In the genomic region with DNA sequence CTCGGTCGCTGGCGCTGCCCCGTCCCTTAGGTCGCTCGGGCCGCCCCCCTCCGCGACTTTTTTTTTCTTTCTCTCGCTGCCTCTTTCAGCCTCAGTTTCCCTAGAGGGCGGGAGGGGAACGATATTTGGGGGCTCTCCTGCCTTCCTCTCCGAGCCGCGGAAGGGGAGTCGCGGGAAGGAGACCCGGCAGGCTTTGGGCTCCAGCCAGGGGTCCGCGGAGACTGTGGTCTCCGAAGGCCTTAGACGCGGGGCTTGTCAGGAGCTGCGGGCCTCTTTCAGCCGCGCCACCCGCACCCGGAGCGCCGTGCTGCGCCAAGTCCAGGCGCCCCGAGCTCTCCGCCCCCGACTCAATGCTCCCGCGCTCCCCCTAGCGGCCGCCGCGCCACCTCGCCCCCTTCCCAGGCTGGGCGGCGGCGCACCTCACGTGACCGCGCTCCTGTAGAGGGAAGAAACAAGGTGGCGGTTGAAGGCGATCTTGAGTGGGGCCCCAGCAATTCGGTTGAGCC, we compare ENCODE assay signal across 8 cellular contexts. TPM values are rescaled to one million over a fixed set of nuclear protein-coding genes. Genes with fewer than 3 reads are reported as not detected.
DNase-seq lines count a peak whose midpoint lies in the region; ATAC-seq, FAIRE-seq and TF ChIP-seq lines count a peak whose summit lies in the region.

A gene (plus strand): TSS at position 427 of the 506 bp plus-strand sequence. CDS start 14,010 bp downstream, outside the sequence.

- no peaks in the 10 kb centered on the region; the same call in 1 of the 2 replicates for H3K79me1 ChIP-seq in H1 (ENCODE audit: low read depth, low read length)

- POLR2A ChIA-PET in H1 (lab: Charles Lee; ENCODE audit: partially characterized antibody) = interaction anchor here (0.6 to 2.5 kb wide), 7 partner anchors 9 to 135 kb away, joined by 3 to 8 read pairs (median 5); a partner anchor contains a TSS

- no peak within 1 kb of the TSS for H3K14ac ChIP-seq in H1 (ENCODE audit: insufficient read length)

- H3K23ac ChIP-seq in H1 (ENCODE audit: insufficient read length) = no peak within 1 kb of the TSS

- DNase-seq in HL-60 (ENCODE audit: low read depth in 1 of 2, low spot score in 1 of 2) = peak; percentile 77 to 91
- DNase-seq in NOMO-1 (lab: John Stamatoyannopoulos, UW; ENCODE audit: unreplicated experiment in 2 of 2) = peak; percentile 85 to 88
- peak; percentile 71 to 79 for DNase-seq in activated CD8-positive, alpha-beta memory T cell treated with anti-CD3 and anti-CD28 coated beads for 4 hours (ENCODE audit: low read depth in 2 of 2)
- DNase-seq in H1 (ENCODE audit: low read depth in 1 of 2, low spot score in 2 of 2) = peak; percentile 25 to 98
- DNase-seq in mesenteric fat pad (ENCODE audit: low spot score) = peak; percentile 95
- DNase-seq in stimulated activated CD8-positive, alpha-beta memory T cell treated with anti-CD3 and anti-CD28 coated beads, Interleukin-15, amount 100 ng/mL, for 1 hour (ENCODE audit: low read depth) = peak; percentile 71

- no peak within 1 kb of the TSS for H2BK20ac ChIP-seq in H1 (ENCODE audit: low read length)

- 1% methylated on average over 27 of the region's 51 CpGs; no CpG with 5 or more reads in 1 of the 2 experiments for WGBS in H1 (ENCODE audit: extremely low coverage in 1 of 2, insufficient coverage in 1 of 2, insufficient read length in 1 of 2, insufficient replicate concordance in 2 of 2, low coverage in 1 of 2, low lambda C conversion rate in 2 of 2, missing lambda C conversion rate in 1 of 2), 2 experiments

- peak; percentile 82 for ATAC-seq in GM19395 (IDR thresholded peaks at IDR 0.05; ENCODE audit: unreplicated experiment)

- H4K8ac ChIP-seq in H1 (ENCODE audit: extremely low read depth, insufficient read depth, low read length) = peak within 1 kb of the TSS; percentile 51

- H2AK5ac ChIP-seq in H1 (ENCODE audit: low read depth, low read length) = no peak within 1 kb of the TSS

- peak within 1 kb of the TSS; percentile 66; the same call in 1 of the 2 replicates for H2BK5ac ChIP-seq in H1 (ENCODE audit: low read depth, low read length)

- H3K79me2 ChIP-seq in H1 (ENCODE audit: control insufficient read depth in 1 of 2, insufficient read depth in 2 of 2, low read length in 2 of 2) = peaks cover 0 to 43% of the 10 kb centered on the region in 2 experiments; a peak in 2 of 4 replicates

- peak within 1 kb of the TSS; percentile 83 for H2BK120ac ChIP-seq in H1 (replicated peaks; ENCODE audit: low read depth, low read length)

- no peak for TF ChIP-seq EP300 in H1 (IDR thresholded peaks at IDR 0.05; ENCODE audit: borderline replicate concordance in 1 of 2, low read depth in 2 of 2, low read length in 2 of 2)

- peaks cover 3% of the 10 kb centered on the region; the same call in 1 of the 2 replicates for H3K23me2 ChIP-seq in H1 (ENCODE audit: low read depth, low read length)

- peak within 1 kb of the TSS; percentile 60; the same call in 1 of the 2 replicates for H3K18ac ChIP-seq in H1 (ENCODE audit: extremely low read depth, low read length)

- H3K4me3 ChIP-seq in HL-60 (replicated peaks; ENCODE audit: insufficient read depth, low read length) (peak within 1 kb of the TSS; percentile 93), H1 (ENCODE audit: extremely low read depth in 1 of 4, insufficient read depth in 2 of 4, low read depth in 3 of 4, low read length in 4 of 4) (peak within 1 kb of the TSS; percentile 77 to 95 (median 88))

- peak in 1 of 2 experiments; percentile 36; a peak in 1 of 3 replicates for TF ChIP-seq POLR2A in H1 (IDR thresholded peaks at IDR 0.05; ENCODE audit: control extremely low read depth in 1 of 2, low read depth in 2 of 2, low read length in 2 of 2)

- H2AFZ ChIP-seq in H1 (ENCODE audit: low read length) = peak within 1 kb of the TSS; percentile 77; the same call in 1 of the 2 replicates

- CTCF ChIA-PET in H1 (lab: Charles Lee; ENCODE audit: partially characterized antibody) = interaction anchor here (0.6 to 3.1 kb wide), 19 partner anchors 9 to 146 kb away, joined by 3 to 25 read pairs (median 4); a partner anchor contains a TSS

- H3K36me3 ChIP-seq in H1 (ENCODE audit: control insufficient read depth in 2 of 4, insufficient read depth in 4 of 4, low read length in 3 of 4) = no peaks in the 10 kb centered on the region

- H3K27ac ChIP-seq in C4-2B (peak within 1 kb of the TSS; percentile 71), HL-60 (replicated peaks) (peak within 1 kb of the TSS; percentile 73), H1 (ENCODE audit: low read depth, low read length) (peak within 1 kb of the TSS; percentile 35)

- peak within 1 kb of the TSS; percentile 53 for H4K5ac ChIP-seq in H1 (ENCODE audit: insufficient read length, low read depth, low read length)

- no peak within 1 kb of the TSS for H3K56ac ChIP-seq in H1 (replicated peaks; ENCODE audit: insufficient read length, low read depth, low read length)

- no peak for FAIRE-seq in H1 (lab: Jason Lieb, UNC)

- TF ChIP-seq CTCF in C4-2B (conservative IDR thresholded peaks at IDR 0.05) (peak; percentile 96), HL-60 (IDR thresholded peaks at IDR 0.05; ENCODE audit: insufficient read depth, low read length) (peak; percentile 49), H1 (IDR thresholded peaks at IDR 0.05; ENCODE audit: control extremely low read depth in 1 of 3, insufficient read depth in 1 of 3, low read depth in 1 of 3, low read length in 3 of 3) (peak; percentile 84 to 87 (median 87))

- peak; percentile 41 to 53; a peak in 2 of 4 replicates for TF ChIP-seq RAD21 in H1 (IDR thresholded peaks at IDR 0.05 in 1 of 2, conservative IDR thresholded peaks at IDR 0.05 in 1 of 2; ENCODE audit: low read depth in 2 of 2, low read length in 2 of 2)

- H2BK15ac ChIP-seq in H1 (ENCODE audit: low read length) = no peak within 1 kb of the TSS

- no peaks in the 10 kb centered on the region for H4K20me1 ChIP-seq in H1 (replicated peaks in 1 of 2; ENCODE audit: control insufficient read depth in 1 of 2, insufficient read depth in 2 of 2, low read length in 2 of 2)

- H3K4ac ChIP-seq in H1 (replicated peaks; ENCODE audit: insufficient read length, low read depth, low read length) = peak within 1 kb of the TSS; percentile 85

- no peaks in the 10 kb centered on the region for H3K4me1 ChIP-seq in H1 (replicated peaks in 1 of 4; ENCODE audit: control insufficient read depth in 3 of 4, insufficient read depth in 4 of 4, low read length in 3 of 4)

- H2BK12ac ChIP-seq in H1 (ENCODE audit: low read depth, low read length) = no peak within 1 kb of the TSS

- H4K91ac ChIP-seq in H1 (replicated peaks; ENCODE audit: insufficient read length, low read length) = no peak within 1 kb of the TSS

- peak within 1 kb of the TSS; percentile 66 to 85 (median 83) for H3K9ac ChIP-seq in H1 (replicated peaks in 1 of 4; ENCODE audit: extremely low read depth in 1 of 4, low read depth in 3 of 4, low read length in 3 of 4)

- H3K4me2 ChIP-seq in H1 (ENCODE audit: insufficient read depth in 1 of 2, low read depth in 2 of 2, low read length in 2 of 2) = peak within 1 kb of the TSS; percentile 70 to 86

- no peaks in the 10 kb centered on the region for H3K27me3 ChIP-seq in HL-60 (ENCODE audit: insufficient read depth, poor library complexity, severe bottlenecking)
- peaks cover 0 to 4% (median 1%) of the 10 kb centered on the region in 4 experiments; a peak in 3 of 7 replicates for H3K27me3 ChIP-seq in H1 (replicated peaks in 1 of 4; ENCODE audit: control insufficient read depth in 3 of 4, extremely low read depth in 1 of 4, insufficient read depth in 3 of 4, low read length in 3 of 4)

- no peaks in the 10 kb centered on the region for H3K9me3 ChIP-seq in H1 (ENCODE audit: insufficient read depth in 2 of 2, low read depth in 1 of 2, low read length in 1 of 2)

TF ChIP-seq in H1, 55 proteins besides CTCF, POLR2A, EP300 and RAD21 (continues in another document):
- TF ChIP-seq EZH2 (IDR thresholded peaks at IDR 0.05; ENCODE audit: low read depth, low read length, severe bottlenecking) (no peak), POU5F1 (IDR thresholded peaks at IDR 0.05; ENCODE audit: low read depth, low read length) (no peak), SIRT6 (IDR thresholded peaks at IDR 0.05; ENCODE audit: low read length) (no peak), GTF2F1 (IDR thresholded peaks at IDR 0.05; ENCODE audit: borderline replicate concordance, low read depth, low read length) (no peak), SRF (IDR thresholded peaks at IDR 0.05; ENCODE audit: low read depth, low read length) (no peak), TEAD4 (IDR thresholded peaks at IDR 0.05; ENCODE audit: low read depth, low read length) (no peak), SP1 (IDR thresholded peaks at IDR 0.05; ENCODE audit: low read depth, low read length) (no peak), ASH2L (IDR thresholded peaks at IDR 0.05; ENCODE audit: low read length) (peak; percentile 24), POLR2AphosphoS5 (IDR thresholded peaks at IDR 0.05; ENCODE audit: low read depth, low read length) (peak; percentile 77; the same call in 1 of the 2 replicates), SIN3A (conservative IDR thresholded peaks at IDR 0.05 in 1 of 2, IDR thresholded peaks at IDR 0.05 in 1 of 2; ENCODE audit: low read depth in 1 of 2, low read length in 2 of 2) (0 out of 4 replicates have a peak, but pooled peaks of 1 of the 2 experiments have one; percentile 54)
- TF ChIP-seq, protein P1, sequence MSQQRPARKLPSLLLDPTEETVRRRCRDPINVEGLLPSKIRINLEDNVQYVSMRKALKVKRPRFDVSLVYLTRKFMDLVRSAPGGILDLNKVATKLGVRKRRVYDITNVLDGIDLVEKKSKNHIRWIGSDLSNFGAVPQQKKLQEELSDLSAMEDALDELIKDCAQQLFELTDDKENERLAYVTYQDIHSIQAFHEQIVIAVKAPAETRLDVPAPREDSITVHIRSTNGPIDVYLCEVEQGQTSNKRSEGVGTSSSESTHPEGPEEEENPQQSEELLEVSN (IDR thresholded peaks at IDR 0.05) = peak; percentile 34; the same call in 1 of the 2 replicates

RNA-seq across cellular contexts. Expression of the gene that starts here (rescaled TPM):
- 18.8 and 19.0 TPM in 2 replicates for total RNA-seq in H1 (2021; fragmentation: NEBNext Ultra II Directional; extraction: Animal tissue kit (Norgen Biotek cat#: 25700))
- 11.3 and 16.0 TPM in 2 replicates for polyA plus RNA-seq in H1 (2011; rRNA removed)
- polyA plus RNA-seq in H1 (2011; cell fraction: cytosol; rRNA removed) = 15.3 TPM
- 26.0 TPM for polyA plus RNA-seq in H1 (2011; cell fraction: nucleus; rRNA removed)
- 19.2 to 23.6 TPM (median 21.0 TPM) in 4 replicates for polyA plus RNA-seq in H1 (2012, experiment 1 of 2)
- polyA plus RNA-seq in H1 (2012, experiment 2 of 2) = 7.2 TPM
- polyA plus RNA-seq in H1 (2013, experiment 1 of 2) = 14.6 TPM
- 13.3 TPM for polyA plus RNA-seq in H1 (2013, experiment 2 of 2)
- 30.3 and 31.2 TPM in 2 replicates for polyA minus RNA-seq in H1 (2011; rRNA and poly(A)+ RNA removed)
- polyA minus RNA-seq in H1 (2011; cell fraction: cytosol; rRNA and poly(A)+ RNA removed) = 16.4 TPM
- 54.2 TPM for polyA minus RNA-seq in H1 (2011; cell fraction: nucleus; rRNA and poly(A)+ RNA removed)
- total RNA-seq in mesenteric fat pad = 7.1 TPM

Comparison
In these comparisons a context has a peak if more than half of its experiments do, and no peak if none do; other contexts are left out.
1. Peak in every context shown above with its lines: DNase-seq, ATAC-seq, H3K4me3 ChIP-seq and H3K27ac ChIP-seq.